ENCODE assay signal across 8 cellular contexts in genomic region chr20:50115591-50116367, GRCh38.
DNase-seq lines count a peak whose midpoint lies in the region; ATAC-seq, FAIRE-seq and TF ChIP-seq lines count a peak whose summit lies in the region.

No MANE protein-coding gene starts in this region.

- H3K27ac ChIP-seq in RWPE1 = peak overlapping the region; percentile 48

- H3K4me3 ChIP-seq in fibroblast of pulmonary artery (replicated peaks; ENCODE audit: low read depth, low read length) = peak overlapping the region; percentile 61

- peak overlapping the region; percentile 80 to 92 (median 85) for H3K27ac Mint-ChIP-seq in nephron

- no peaks in the 10 kb centered on the region for H3K9me3 Mint-ChIP-seq in nephron

- FAIRE-seq in H54 (lab: Jason Lieb, UNC) = peak; percentile 74

- TF ChIP-seq CTCF in RWPE1 (conservative IDR thresholded peaks at IDR 0.05; ENCODE audit: low read depth) (no peak), fibroblast of pulmonary artery (IDR thresholded peaks at IDR 0.05; ENCODE audit: low read length, missing control alignments) (no peak), nephron (IDR thresholded peaks at IDR 0.05; ENCODE audit: unreplicated experiment in 3 of 3) (no peak)

- POLR2A ChIA-PET in RWPE1 (lab: Yijun Ruan, JAX; ENCODE audit: low non-redundant PET) = interaction anchor here (1.2 to 1.5 kb wide), 3 partner anchors 22 to 53 kb away, joined by 3 to 9 read pairs (median 3); partner anchors contain the start of gene PEDS1

- TF ChIP-seq POLR2A in H54 (IDR thresholded peaks at IDR 0.05; ENCODE audit: low read depth, low read length) = peak; percentile 60

- ATAC-seq in stimulated activated naive CD8-positive, alpha-beta T cell treated with anti-CD3 and anti-CD28 coated beads, Interleukin-15, Interleukin-2, amounts not matched to agents 100 U/mL and 50 U/mL, for 24 hours = peak; percentile 87

- CTCF ChIA-PET in RWPE1 (lab: Yijun Ruan, JAX) = interaction anchor here (0.5 to 2.4 kb wide), 13 partner anchors 37 to 1418 kb away, joined by 3 to 14 read pairs (median 3); partner anchors contain the start of gene PEDS1

- peak overlapping the region; percentile 82 to 100 (median 99) for H3K4me3 Mint-ChIP-seq in nephron

- H3K4me1 Mint-ChIP-seq in nephron = peaks cover 46% of the 10 kb centered on the region

- no peaks in the 10 kb centered on the region for H3K27me3 Mint-ChIP-seq in nephron (ENCODE audit: low read depth)

- DNase-seq in ELF-1 (ENCODE audit: low read depth, low spot score) (peak; percentile 95), H54 (ENCODE audit: insufficient read length, low spot score) (peak; percentile 81), LoVo (ENCODE audit: low spot score) (peak; percentile 97), RWPE1 (ENCODE audit: low spot score) (peak; percentile 98), fibroblast of pulmonary artery (ENCODE audit: low read depth) (peak; percentile 98)
- peak; percentile 85 for DNase-seq in activated T-helper 9 cell treated with anti-CD3 and anti-CD28 coated beads, Interleukin-2, amount 50 U/mL, for 16 hours (ENCODE audit: low read depth)
- peak; percentile 91 for DNase-seq in stimulated activated naive CD8-positive, alpha-beta T cell treated with anti-CD3 and anti-CD28 coated beads, Interleukin-15, Interleukin-2, amounts not matched to agents 100 U/mL and 50 U/mL, for 24 hours

- H3K36me3 Mint-ChIP-seq in nephron (ENCODE audit: low read depth) = peaks cover 2% of the 10 kb centered on the region

Comparison
In these comparisons a context has a peak if more than half of its experiments do, and no peak if none do; other contexts are left out.
1. Peak in every context shown above with its lines: DNase-seq, ATAC-seq, H3K4me3 ChIP-seq and H3K27ac ChIP-seq.